Comparison of ENCODE assay signal across 8 cellular contexts in genomic region chr1:26472330-26472900, GRCh38. TPM values are rescaled to one million over a fixed set of nuclear protein-coding genes. Genes with fewer than 3 reads are reported as not detected.
DNase-seq lines count a peak whose midpoint lies in the region; ATAC-seq, FAIRE-seq and TF ChIP-seq lines count a peak whose summit lies in the region.

Gene HMGN2, plus strand, starts transcription at chr1:26472440. Its CDS starts 173 bp downstream, at chr1:26472613.

- peaks cover 0 to 4% (median 0%) of the 10 kb centered on the region in 4 experiments; a peak in 2 of 7 replicates for H3K27me3 ChIP-seq in H1 (replicated peaks in 1 of 4; ENCODE audit: control insufficient read depth in 3 of 4, extremely low read depth in 1 of 4, insufficient read depth in 3 of 4, low read length in 3 of 4)
- no peaks in the 10 kb centered on the region for H3K27me3 ChIP-seq in mesenchymal stem cell (ENCODE audit: control insufficient read depth in 1 of 2, insufficient read depth in 1 of 2, low read length in 2 of 2)

- H3K9ac ChIP-seq in H1 (replicated peaks in 1 of 4; ENCODE audit: extremely low read depth in 1 of 4, low read depth in 3 of 4, low read length in 3 of 4) (peak within 1 kb of the TSS; percentile 95 to 100 (median 98)), mesenchymal stem cell (ENCODE audit: low read length) (peak within 1 kb of the TSS; percentile 93)

- peak within 1 kb of the TSS; percentile 92 for H4K5ac ChIP-seq in H1 (ENCODE audit: insufficient read length, low read depth, low read length)

- H2AFZ ChIP-seq in H1 (ENCODE audit: low read length) (no peak within 1 kb of the TSS), mesenchymal stem cell (ENCODE audit: low read depth, low read length) (peak within 1 kb of the TSS; percentile 87)

- H3K79me2 ChIP-seq in H1 (ENCODE audit: control insufficient read depth in 1 of 2, insufficient read depth in 2 of 2, low read length in 2 of 2): peaks cover 5 to 15% of the 10 kb centered on the region in 2 experiments; a peak in 3 of 4 replicates

- POLR2A ChIA-PET in H1 (lab: Charles Lee; ENCODE audit: partially characterized antibody): interaction anchor here (0.7 to 5.0 kb wide), 33 partner anchors 10 to 385 kb away, joined by 3 to 73 read pairs (median 5); partner anchors contain the start of genes CD52, DHDDS, LIN28A and RPS6KA1

- H3K4me3 ChIP-seq in H1 (ENCODE audit: extremely low read depth in 1 of 4, insufficient read depth in 2 of 4, low read depth in 3 of 4, low read length in 4 of 4) (peak within 1 kb of the TSS; percentile 71 to 96 (median 82)), mesenchymal stem cell (ENCODE audit: insufficient read depth in 1 of 2, low read depth in 1 of 2, low read length in 2 of 2) (peak within 1 kb of the TSS; percentile 88 to 99)

- H2AK5ac ChIP-seq in H1 (ENCODE audit: low read depth, low read length) (no peak within 1 kb of the TSS), mesenchymal stem cell (ENCODE audit: low read length, severe bottlenecking) (no peak within 1 kb of the TSS)

- H3K9me3 ChIP-seq in H1 (ENCODE audit: insufficient read depth in 2 of 2, low read depth in 1 of 2, low read length in 1 of 2): no peaks in the 10 kb centered on the region
- no peaks in the 10 kb centered on the region for H3K9me3 ChIP-seq in mesenchymal stem cell (ENCODE audit: control insufficient read depth, low read length)

- H4K91ac ChIP-seq in H1 (replicated peaks; ENCODE audit: insufficient read length, low read length): peak within 1 kb of the TSS; percentile 86
- peak within 1 kb of the TSS; percentile 100 for H4K91ac ChIP-seq in mesenchymal stem cell (ENCODE audit: low read length)

- TF ChIP-seq EP300 in H1 (IDR thresholded peaks at IDR 0.05; ENCODE audit: borderline replicate concordance in 1 of 2, low read depth in 2 of 2, low read length in 2 of 2): no peak

- CTCF ChIA-PET in H1 (lab: Charles Lee; ENCODE audit: partially characterized antibody): interaction anchor here (2.4 to 4.3 kb wide), 2 partner anchors 10 to 28 kb away, joined by 9 to 16 read pairs; no protein-coding TSS in a partner anchor

- ATAC-seq in GM19395 (IDR thresholded peaks at IDR 0.05; ENCODE audit: unreplicated experiment): peak; percentile 54
- peak; percentile 38 for ATAC-seq in HG03521 (IDR thresholded peaks at IDR 0.05; ENCODE audit: unreplicated experiment)

- H3K23ac ChIP-seq in H1 (ENCODE audit: insufficient read length): no peak within 1 kb of the TSS
- peak within 1 kb of the TSS in 1 of 2 experiments; percentile 97 for H3K23ac ChIP-seq in mesenchymal stem cell (ENCODE audit: low read length in 2 of 2)

- 0 out of 2 replicates have a peak within 1 kb of the TSS, but pooled peaks have one; percentile 81 for H2BK15ac ChIP-seq in H1 (ENCODE audit: low read length)
- peak within 1 kb of the TSS; percentile 98 for H2BK15ac ChIP-seq in mesenchymal stem cell (ENCODE audit: low read depth, poor library complexity, severe bottlenecking)

- peaks cover 8 to 13% (median 11%) of the 10 kb centered on the region in 4 experiments for H3K4me1 ChIP-seq in H1 (replicated peaks in 1 of 4; ENCODE audit: control insufficient read depth in 3 of 4, insufficient read depth in 4 of 4, low read length in 3 of 4)
- peaks cover 14% of the 10 kb centered on the region for H3K4me1 ChIP-seq in mesenchymal stem cell (ENCODE audit: control insufficient read depth, insufficient read depth, low read depth, low read length)

- H3K18ac ChIP-seq in H1 (ENCODE audit: extremely low read depth, low read length) (peak within 1 kb of the TSS; percentile 92), mesenchymal stem cell (ENCODE audit: low read depth in 1 of 2, low read length in 2 of 2) (peak within 1 kb of the TSS; percentile 99 to 100)

- H3K79me1 ChIP-seq in H1 (ENCODE audit: low read depth, low read length) (no peaks in the 10 kb centered on the region; the same call in 1 of the 2 replicates), mesenchymal stem cell (replicated peaks; ENCODE audit: low read length, poor library complexity, severe bottlenecking) (peaks cover 9% of the 10 kb centered on the region)

- peak within 1 kb of the TSS; percentile 75; the same call in 1 of the 2 replicates for H2BK12ac ChIP-seq in H1 (ENCODE audit: low read depth, low read length)
- H2BK12ac ChIP-seq in mesenchymal stem cell (ENCODE audit: low read length in 2 of 2): peak within 1 kb of the TSS in 1 of 2 experiments; percentile 49

- TF ChIP-seq RAD21 in H1 (IDR thresholded peaks at IDR 0.05 in 1 of 2, conservative IDR thresholded peaks at IDR 0.05 in 1 of 2; ENCODE audit: low read depth in 2 of 2, low read length in 2 of 2): no peak

- H3K27ac ChIP-seq in H1 (ENCODE audit: low read depth, low read length) (peak within 1 kb of the TSS; percentile 99), mesenchymal stem cell (ENCODE audit: low read length, poor library complexity, severe bottlenecking) (peak within 1 kb of the TSS; percentile 69)

- peak within 1 kb of the TSS; percentile 94 for H3K56ac ChIP-seq in H1 (replicated peaks; ENCODE audit: insufficient read length, low read depth, low read length)

- H4K8ac ChIP-seq in H1 (ENCODE audit: extremely low read depth, insufficient read depth, low read length) (peak within 1 kb of the TSS; percentile 100), mesenchymal stem cell (ENCODE audit: low read length) (peak within 1 kb of the TSS; percentile 98)

- H3K23me2 ChIP-seq in H1 (ENCODE audit: low read depth, low read length): peaks cover 11% of the 10 kb centered on the region

- TF ChIP-seq POLR2A in H1 (IDR thresholded peaks at IDR 0.05; ENCODE audit: control extremely low read depth in 1 of 2, low read depth in 2 of 2, low read length in 2 of 2): peak; percentile 87 to 95

- 0% methylated on average over 10 of the region's 66 CpGs; no CpG with 5 or more reads in 1 of the 2 experiments for WGBS in H1 (ENCODE audit: extremely low coverage in 1 of 2, insufficient coverage in 1 of 2, insufficient read length in 1 of 2, insufficient replicate concordance in 2 of 2, low coverage in 1 of 2, low lambda C conversion rate in 2 of 2, missing lambda C conversion rate in 1 of 2), 2 experiments
- WGBS in mesenchymal stem cell: under 1% methylated on average over 39 of the region's 66 CpGs

- FAIRE-seq in H1 (lab: Jason Lieb, UNC): no peak

- TF ChIP-seq CTCF in H1 (IDR thresholded peaks at IDR 0.05; ENCODE audit: control extremely low read depth in 1 of 3, insufficient read depth in 1 of 3, low read depth in 1 of 3, low read length in 3 of 3): no peak

- H4K20me1 ChIP-seq in H1 (replicated peaks in 1 of 2; ENCODE audit: control insufficient read depth in 1 of 2, insufficient read depth in 2 of 2, low read length in 2 of 2): peaks cover 6 to 12% of the 10 kb centered on the region in 2 experiments

- H3K14ac ChIP-seq in H1 (ENCODE audit: insufficient read length) (no peak within 1 kb of the TSS), mesenchymal stem cell (ENCODE audit: low read length in 2 of 2) (peak within 1 kb of the TSS; percentile 78 to 100)

- no peak within 1 kb of the TSS for H2BK20ac ChIP-seq in H1 (ENCODE audit: low read length)

- H2BK120ac ChIP-seq in H1 (replicated peaks; ENCODE audit: low read depth, low read length) (no peak within 1 kb of the TSS), mesenchymal stem cell (ENCODE audit: low read depth, low read length) (peak within 1 kb of the TSS; percentile 87)

- H3K4ac ChIP-seq in H1 (replicated peaks; ENCODE audit: insufficient read length, low read depth, low read length) (peak within 1 kb of the TSS; percentile 57), mesenchymal stem cell (ENCODE audit: low read depth in 1 of 2, low read length in 2 of 2) (peak within 1 kb of the TSS; percentile 99 to 100)

- peaks cover 23 to 51% (median 34%) of the 10 kb centered on the region in 4 experiments for H3K36me3 ChIP-seq in H1 (ENCODE audit: control insufficient read depth in 2 of 4, insufficient read depth in 4 of 4, low read length in 3 of 4)
- peaks cover 17 to 54% of the 10 kb centered on the region in 2 experiments for H3K36me3 ChIP-seq in mesenchymal stem cell (ENCODE audit: control insufficient read depth in 1 of 2, insufficient read depth in 2 of 2, low read depth in 1 of 2, low read length in 2 of 2)

- DNase-seq in C1 segment of cervical spinal cord (lab: John Stamatoyannopoulos, UW) (peak in 13 of 14 donors; percentile 62 to 90 (median 87)), NOMO-1 treated with DMSO at 0.1 percent for 48 hours (lab: John Stamatoyannopoulos, UW; ENCODE audit: unreplicated experiment) (peak; percentile 98), H1 (ENCODE audit: low read depth in 1 of 2, low spot score in 2 of 2) (peak; percentile 78 to 92), mesenchymal stem cell (peak; percentile 86)
- peak; percentile 69 to 83 for DNase-seq in activated CD8-positive, alpha-beta memory T cell treated with anti-CD3 and anti-CD28 coated beads for 4 hours (ENCODE audit: low read depth in 2 of 2)
- peak; percentile 83 for DNase-seq in stimulated activated CD8-positive, alpha-beta memory T cell treated with anti-CD3 and anti-CD28 coated beads, Interleukin-12 subunit alpha, Interleukin-12 subunit beta, amount 100 ng/mL, for 1 hour (ENCODE audit: low read depth)

- H3K4me2 ChIP-seq in H1 (ENCODE audit: insufficient read depth in 1 of 2, low read depth in 2 of 2, low read length in 2 of 2) (peak within 1 kb of the TSS; percentile 84 to 96), mesenchymal stem cell (ENCODE audit: low read length, poor library complexity, severe bottlenecking) (peak within 1 kb of the TSS; percentile 77)

- H2BK5ac ChIP-seq in H1 (ENCODE audit: low read depth, low read length): peak within 1 kb of the TSS; percentile 88
- peak within 1 kb of the TSS; percentile 76 for H2BK5ac ChIP-seq in mesenchymal stem cell (ENCODE audit: low read depth, low read length, poor library complexity, severe bottlenecking)

TF ChIP-seq in H1, 55 proteins besides CTCF, POLR2A, EP300 and RAD21 (continues in another document):
- TF ChIP-seq BCL11A (IDR thresholded peaks at IDR 0.05; ENCODE audit: low read depth in 2 of 2, low read length in 2 of 2): no peak
- no peak for TF ChIP-seq MAFK (IDR thresholded peaks at IDR 0.05; ENCODE audit: low read depth, low read length)
- no peak for TF ChIP-seq CBX8 (IDR thresholded peaks at IDR 0.05; ENCODE audit: borderline replicate concordance, low read depth, low read length)
- peak; percentile 80 for TF ChIP-seq TAF7 (optimal IDR thresholded peaks at IDR 0.05; ENCODE audit: borderline replicate concordance, low read depth, low read length)
- peak; percentile 88 for TF ChIP-seq YY1 (IDR thresholded peaks at IDR 0.05; ENCODE audit: low read depth, low read length)

RNA-seq across cellular contexts. Expression of gene HMGN2, which starts in this region (rescaled TPM):
- 452 and 453 TPM in 2 replicates for total RNA-seq in H1 (2021; fragmentation: NEBNext Ultra II Directional; extraction: Animal tissue kit (Norgen Biotek cat#: 25700))
- polyA plus RNA-seq in H1 (2011; rRNA removed): 144 and 254 TPM in 2 replicates
- polyA plus RNA-seq in H1 (2011; cell fraction: cytosol; rRNA removed): 207 TPM
- polyA plus RNA-seq in H1 (2011; cell fraction: nucleus; rRNA removed): 139 TPM
- 401 to 512 TPM (median 449 TPM) in 4 replicates for polyA plus RNA-seq in H1 (2012, experiment 1 of 2)
- polyA plus RNA-seq in H1 (2012, experiment 2 of 2): 287 TPM
- 455 TPM for polyA plus RNA-seq in H1 (2013, experiment 1 of 2)
- 462 TPM for polyA plus RNA-seq in H1 (2013, experiment 2 of 2)
- polyA minus RNA-seq in H1 (2011; rRNA and poly(A)+ RNA removed): 78.8 and 84.2 TPM in 2 replicates
- 84.5 TPM for polyA minus RNA-seq in H1 (2011; cell fraction: cytosol; rRNA and poly(A)+ RNA removed)
- polyA minus RNA-seq in H1 (2011; cell fraction: nucleus; rRNA and poly(A)+ RNA removed): 135 TPM
- polyA plus RNA-seq in mesenchymal stem cell (2013, experiment 1 of 2): 370 TPM
- 378 TPM for polyA plus RNA-seq in mesenchymal stem cell (2013, experiment 2 of 2)

Comparison
In these comparisons a context has a peak if more than half of its experiments do, and no peak if none do; other contexts are left out.
1. Peak in every context shown above with its lines: DNase-seq, ATAC-seq, H3K4me3 ChIP-seq and H3K27ac ChIP-seq.